1 cellular context compared by ENCODE assay signal in genomic region chr7:99654626-99655025, GRCh38. TPM values are rescaled to one million over a fixed set of nuclear protein-coding genes. Genes with fewer than 3 reads are reported as not detected.
"Had no signal": no experiment of that assay in that cellular context is flagged by ENCODE, and none has a peak within 500 bp of the region (broad histone marks: within the 10 kb centered on the region; RNA-seq: fewer than 3 reads in every experiment).

No MANE protein-coding gene starts in this region.

RNA-seq across cellular contexts. Expression of gene CYP3A5, which starts 25.2 kb away (rescaled TPM):
- total RNA-seq: LHCN-M2 had no signal

RNA-seq across cellular contexts. Expression of gene TMEM225B, which starts 56.6 kb away (rescaled TPM):
- total RNA-seq: LHCN-M2 had no signal
